ENCODE assay signal across 9 cellular contexts in the genomic region with DNA sequence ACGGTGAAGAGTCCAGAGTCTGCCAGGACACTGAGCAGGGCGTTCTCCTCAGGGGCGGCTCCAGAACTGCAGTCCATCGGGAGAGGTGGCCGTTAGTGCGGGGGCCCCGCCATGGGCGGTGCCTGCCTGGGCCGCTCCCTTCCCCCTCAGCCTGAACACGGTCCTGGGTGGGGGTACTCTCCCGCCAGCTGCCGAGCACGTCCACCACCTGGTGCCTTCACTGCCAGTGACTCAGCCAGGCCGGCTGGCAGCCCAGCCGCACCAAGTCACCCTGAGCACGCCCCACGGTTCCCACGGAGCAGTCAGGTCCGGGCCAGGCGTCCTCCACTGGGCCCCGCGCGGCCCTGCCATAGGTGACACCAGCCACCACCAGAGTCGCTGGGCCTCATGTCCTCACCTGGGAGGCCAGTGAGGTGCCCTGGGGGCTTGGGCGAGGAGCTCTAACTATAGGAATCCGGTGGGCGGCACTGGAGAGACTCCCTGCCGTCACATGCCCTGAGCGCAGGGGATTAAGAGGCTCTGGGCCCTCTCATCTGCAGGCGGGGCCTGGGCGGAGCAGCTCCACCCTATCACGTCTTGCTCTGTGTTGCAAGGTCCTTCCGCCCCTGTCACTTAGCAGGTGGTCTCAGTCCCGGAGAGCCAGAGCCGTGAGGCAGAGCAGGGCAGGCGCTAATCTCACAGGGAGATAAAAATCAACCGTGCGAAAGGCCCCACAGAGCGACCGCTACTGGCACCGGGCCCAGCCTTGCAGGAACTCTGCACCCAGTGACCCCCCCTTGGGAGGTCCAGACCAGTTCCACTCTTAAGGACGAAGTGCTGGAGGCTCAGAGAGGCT. TPM values are rescaled to one million over a fixed set of nuclear protein-coding genes. Genes with fewer than 3 reads are reported as not detected.
DNase-seq lines count a peak whose midpoint lies in the region; ATAC-seq, FAIRE-seq and TF ChIP-seq lines count a peak whose summit lies in the region.
"Had no signal": no experiment of that assay in that cellular context is flagged by ENCODE, and none has a peak within 500 bp of the region (broad histone marks: within the 10 kb centered on the region; RNA-seq: fewer than 3 reads in every experiment).

No MANE protein-coding gene starts in this region.

- DNase-seq in DND-41, result peak; percentile 37
- DNase-seq in Karpas-422, result peak; percentile 76
- peak; percentile 45 for DNase-seq in activated CD8-positive, alpha-beta T cell treated with anti-CD3 and anti-CD28 coated beads, Interleukin-2, amount 10 ng/mL, durations not matched to agents 7 days and 5 days
- DNase-seq in left ventricle myocardium inferior, result peak; percentile 61
- no peak for DNase-seq in GM12892 (ENCODE audit: insufficient read length)
- no peak for DNase-seq in RPMI8226
- no peak for DNase-seq in NK-92 treated with Interleukin-12 subunit alpha and Interleukin-12 subunit beta, amount 100 ng/mL, for 24 hours (lab: John Stamatoyannopoulos, UW)

- no peaks in the 10 kb centered on the region for H3K9me2 ChIP-seq in Karpas-422 (replicated peaks; ENCODE audit: insufficient read depth, low read length)

- H3K9ac ChIP-seq in DND-41 (ENCODE audit: low read depth, low read length) (no peak overlapping the region), Karpas-422 (ENCODE audit: low read length) (no peak overlapping the region)
- H3K9ac ChIP-seq: KMS-11 had no signal

- peak overlapping the region; percentile 43 for H3K27ac Mint-ChIP-seq in activated CD8-positive, alpha-beta T cell treated with anti-CD3 and anti-CD28 coated beads, Interleukin-2, amount 10 ng/mL, durations not matched to agents 7 days and 5 days

- CTCF ChIA-PET in activated CD8-positive, alpha-beta T cell treated with anti-CD3 and anti-CD28 coated beads, Interleukin-2, amount 10 ng/mL, durations not matched to agents 7 days and 5 days (lab: Charles Lee), result no interaction called here

- H3K4me2 ChIP-seq in DND-41 (ENCODE audit: insufficient read depth, low read length), result no peak overlapping the region
- peak overlapping the region; percentile 42 for H3K4me2 ChIP-seq in Karpas-422 (ENCODE audit: low read depth, low read length, poor library complexity, severe bottlenecking)
- H3K4me2 ChIP-seq: KMS-11 had no signal

- H3K27me3 ChIP-seq in DND-41 (ENCODE audit: insufficient read depth, low read length, poor library complexity), result no peaks in the 10 kb centered on the region
- H3K27me3 ChIP-seq in Karpas-422 (ENCODE audit: low read length), result no peaks in the 10 kb centered on the region
- H3K27me3 ChIP-seq in left ventricle myocardium inferior (ENCODE audit: low read depth), result no peaks in the 10 kb centered on the region

- H3K9me3 ChIP-seq in DND-41 (ENCODE audit: insufficient read depth, low read length, severe bottlenecking) (no peaks in the 10 kb centered on the region), Karpas-422 (ENCODE audit: low read length) (no peaks in the 10 kb centered on the region), left ventricle myocardium inferior (replicated peaks) (no peaks in the 10 kb centered on the region)

- H3K4me1 ChIP-seq in DND-41 (ENCODE audit: insufficient read depth, low read length) (no peaks in the 10 kb centered on the region), Karpas-422 (ENCODE audit: low read length) (peaks cover 12% of the 10 kb centered on the region), left ventricle myocardium inferior (peaks cover 83% of the 10 kb centered on the region)

- H4K20me1 ChIP-seq in DND-41 (ENCODE audit: insufficient read depth, low read length), result peaks cover 92% of the 10 kb centered on the region
- 0 out of 2 replicates have a peak, but pooled peaks cover 5% of the 10 kb centered on the region for H4K20me1 ChIP-seq in Karpas-422 (ENCODE audit: insufficient read depth, low read depth, low read length)

- no peak for TF ChIP-seq POLR2A in GM12892 (IDR thresholded peaks at IDR 0.05; ENCODE audit: low read depth, low read length)

- peaks cover 19% of the 10 kb centered on the region for H3K36me3 ChIP-seq in DND-41 (ENCODE audit: insufficient read depth, low read length)
- H3K36me3 ChIP-seq in Karpas-422 (ENCODE audit: insufficient read depth, low read length), result no peaks in the 10 kb centered on the region
- H3K36me3 ChIP-seq in left ventricle myocardium inferior, result no peaks in the 10 kb centered on the region

- POLR2A ChIA-PET in activated CD8-positive, alpha-beta T cell treated with anti-CD3 and anti-CD28 coated beads, Interleukin-2, amount 10 ng/mL, durations not matched to agents 7 days and 5 days (lab: Charles Lee), result interaction anchor here (0.6 to 0.7 kb wide), 2 partner anchors 11 to 184 kb away, joined by 3 read pairs; no protein-coding TSS in a partner anchor

- no peak for FAIRE-seq in GM12892 (lab: Jason Lieb, UNC)

- H3K9me3 Mint-ChIP-seq in activated CD8-positive, alpha-beta T cell treated with anti-CD3 and anti-CD28 coated beads, Interleukin-2, amount 10 ng/mL, durations not matched to agents 7 days and 5 days (ENCODE audit: insufficient read depth), result no peaks in the 10 kb centered on the region

- TF ChIP-seq CTCF in DND-41 (IDR thresholded peaks at IDR 0.05; ENCODE audit: borderline replicate concordance, extremely low read depth, low read length, poor library complexity, severe bottlenecking) (no peak), left ventricle myocardium inferior (IDR thresholded peaks at IDR 0.05; ENCODE audit: borderline replicate concordance) (no peak)

- intact Hi-C loops in left ventricle myocardium inferior (cut with micrococcal nuclease), result no loop called here

- peaks cover 5% of the 10 kb centered on the region for H3K36me3 Mint-ChIP-seq in activated CD8-positive, alpha-beta T cell treated with anti-CD3 and anti-CD28 coated beads, Interleukin-2, amount 10 ng/mL, durations not matched to agents 7 days and 5 days (ENCODE audit: low read depth)

- H3K27ac ChIP-seq in DND-41 (ENCODE audit: low read length), result no peak overlapping the region
- H3K27ac ChIP-seq in Karpas-422 (ENCODE audit: low read length), result no peak overlapping the region
- H3K27ac ChIP-seq in left ventricle myocardium inferior (replicated peaks), result peak overlapping the region; percentile 60
- peak overlapping the region in 19 of 21 experiments; percentile 32 to 85 (median 64) for H3K27ac ChIP-seq in skin epidermis
- H3K27ac ChIP-seq: KMS-11 had no signal

- H3K27me3 Mint-ChIP-seq in activated CD8-positive, alpha-beta T cell treated with anti-CD3 and anti-CD28 coated beads, Interleukin-2, amount 10 ng/mL, durations not matched to agents 7 days and 5 days (ENCODE audit: low read depth), result no peaks in the 10 kb centered on the region

- no peak overlapping the region for H3K4me3 ChIP-seq in DND-41 (ENCODE audit: low read depth in 1 of 2, low read length in 2 of 2)
- H3K4me3 ChIP-seq in Karpas-422 (ENCODE audit: low read length), result no peak overlapping the region
- H3K4me3 ChIP-seq in left ventricle myocardium inferior, result peak overlapping the region; percentile 43
- peak overlapping the region in 1 of 7 experiments; percentile 23 for H3K4me3 ChIP-seq in skin epidermis

- peak; percentile 51; the same call in 2 of the 3 replicates for ATAC-seq in DND-41 (ENCODE audit: insufficient read depth, low read depth)
- peak; percentile 24 for ATAC-seq in activated CD8-positive, alpha-beta T cell treated with anti-CD3 and anti-CD28 coated beads, Interleukin-2, amount 10 ng/mL, durations not matched to agents 7 days and 5 days

- H3K79me2 ChIP-seq in DND-41 (ENCODE audit: insufficient read depth, low read length) (peaks cover 96% of the 10 kb centered on the region), Karpas-422 (ENCODE audit: low read length) (no peaks in the 10 kb centered on the region)

- H3K4me3 Mint-ChIP-seq in activated CD8-positive, alpha-beta T cell treated with anti-CD3 and anti-CD28 coated beads, Interleukin-2, amount 10 ng/mL, durations not matched to agents 7 days and 5 days, result no peak overlapping the region

- peaks cover 38% of the 10 kb centered on the region for H3K4me1 Mint-ChIP-seq in activated CD8-positive, alpha-beta T cell treated with anti-CD3 and anti-CD28 coated beads, Interleukin-2, amount 10 ng/mL, durations not matched to agents 7 days and 5 days (ENCODE audit: low read depth)

- H2AFZ ChIP-seq in DND-41 (ENCODE audit: low read depth, low read length) (no peak overlapping the region), Karpas-422 (ENCODE audit: low read length) (no peak overlapping the region)

RNA-seq across cellular contexts. Expression of a gene that starts 14.3 kb away (rescaled TPM):
- total RNA-seq in Karpas-422 (2014; rRNA removed; shearing (Covaris generic); ENCODE audit: low replicate concordance), result 1.8 and 2.1 TPM in 2 replicates
- 100 to 1,000 TPM; 226 to 230 TPM for total RNA-seq in activated CD8-positive, alpha-beta T cell treated with anti-CD3 and anti-CD28 coated beads, Interleukin-2, amount 10 ng/mL, durations not matched to agents 7 days and 5 days
- total RNA-seq in left ventricle myocardium inferior, result 17.1 TPM
- polyA plus RNA-seq in GM12892 (2012; ENCODE audit: missing spikeins), result 33.8 TPM

RNA-seq across cellular contexts. Expression of a gene that starts 32.9 kb away (rescaled TPM):
- 20.4 and 40.3 TPM in 2 replicates for total RNA-seq in Karpas-422 (2014; rRNA removed; shearing (Covaris generic); ENCODE audit: low replicate concordance)
- total RNA-seq in activated CD8-positive, alpha-beta T cell treated with anti-CD3 and anti-CD28 coated beads, Interleukin-2, amount 10 ng/mL, durations not matched to agents 7 days and 5 days, result 100 to 1,000 TPM; 126 to 132 TPM
- 0.63 TPM for total RNA-seq in left ventricle myocardium inferior
- polyA plus RNA-seq in GM12892 (2012; ENCODE audit: missing spikeins), result 6.4 TPM

RNA-seq across cellular contexts. Expression of a gene that starts 41.1 kb away (rescaled TPM):
- 193 and 232 TPM in 2 replicates for total RNA-seq in Karpas-422 (2014; rRNA removed; shearing (Covaris generic); ENCODE audit: low replicate concordance)
- 100 to 1,000 TPM; 140 to 141 TPM for total RNA-seq in activated CD8-positive, alpha-beta T cell treated with anti-CD3 and anti-CD28 coated beads, Interleukin-2, amount 10 ng/mL, durations not matched to agents 7 days and 5 days
- 39.2 TPM for total RNA-seq in left ventricle myocardium inferior
- 180 TPM for polyA plus RNA-seq in GM12892 (2012; ENCODE audit: missing spikeins)

Comparison
In these comparisons a context has a peak if more than half of its experiments do, and no peak if none do; other contexts are left out.
1. DNase-seq: peak in DND-41 (single experiment), Karpas-422 (single experiment), activated CD8-positive, alpha-beta T cell treated with anti-CD3 and anti-CD28 coated beads, Interleukin-2, amount 10 ng/mL, durations not matched to agents 7 days and 5 days (single experiment) and left ventricle myocardium inferior (single experiment); none in GM12892 (single experiment), RPMI8226 (single experiment) and NK-92 treated with Interleukin-12 subunit alpha and Interleukin-12 subunit beta, amount 100 ng/mL, for 24 hours (single experiment).
2. H3K27ac ChIP-seq: peak in left ventricle myocardium inferior (single experiment) and skin epidermis (19 of 21); none in DND-41 (single experiment) and Karpas-422 (single experiment).
3. RNA of a gene that starts 14.3 kb away (total RNA-seq): 226 to 230 TPM in activated CD8-positive, alpha-beta T cell treated with anti-CD3 and anti-CD28 coated beads, Interleukin-2, amount 10 ng/mL, durations not matched to agents 7 days and 5 days; 17.1 TPM in left ventricle myocardium inferior (single experiment) and 1.8 to 2.1 TPM in Karpas-422; every median in the first group is over 10 times any median in the second.
4. RNA of a gene that starts 32.9 kb away (total RNA-seq): 126 to 132 TPM in activated CD8-positive, alpha-beta T cell treated with anti-CD3 and anti-CD28 coated beads, Interleukin-2, amount 10 ng/mL, durations not matched to agents 7 days and 5 days and 20.4 to 40.3 TPM in Karpas-422; 0.63 TPM in left ventricle myocardium inferior (single experiment); every median in the first group is over 10 times any median in the second.